Comparison of ENCODE assay signal across 16 cellular contexts in genomic region chr2:60400462-60400861, GRCh38.
"Had no signal": no experiment of that assay in that cellular context is flagged by ENCODE, and none has a peak within 500 bp of the region (broad histone marks: within the 10 kb centered on the region; RNA-seq: fewer than 3 reads in every experiment).

No MANE protein-coding gene starts in this region.

- H3K27ac ChIP-seq: foreskin keratinocyte had no signal

- H3K27me3 ChIP-seq: foreskin keratinocyte had no signal

- H3K4me1 ChIP-seq: foreskin keratinocyte had no signal

- H3K27me3 Mint-ChIP-seq: activated CD4-positive, alpha-beta T cell treated with anti-CD3 and anti-CD28 coated beads, Interleukin-2, amount 10 ng/mL, durations not matched to agents 24 days and 14 days; dendritic cell treated with granulocyte-macrophage colony-stimulating factor and Interleukin-4, amounts not matched to agents 40 ng/mL and 50 ng/mL, for 4 days had no signal

- H3K36me3 Mint-ChIP-seq: activated naive CD8-positive, alpha-beta T cell treated with anti-CD3 and anti-CD28 coated beads, Interleukin-2, amount 10 ng/mL, durations not matched to agents 7 days and 5 days; stimulated activated effector memory CD8-positive, alpha-beta T cell treated with anti-CD3 and anti-CD28 coated beads, Interleukin-12 subunit alpha, Interleukin-12 subunit beta, amount 100 ng/mL, for 72 hours had no signal

- DNase-seq: activated CD4-positive, alpha-beta T cell treated with anti-CD3 and anti-CD28 coated beads, Interleukin-2, amount 10 ng/mL, durations not matched to agents 24 days and 14 days; activated CD4-positive, CD25-positive, alpha-beta regulatory T cell; activated CD8-positive, alpha-beta memory T cell treated with anti-CD3 and anti-CD28 coated beads for 24 hours; activated naive CD8-positive, alpha-beta T cell treated with anti-CD3 and anti-CD28 coated beads, Interleukin-2, amount 10 ng/mL, durations not matched to agents 7 days and 5 days; aorta; effector memory CD4-positive, alpha-beta T cell; foreskin keratinocyte; glutamatergic neuron; kidney glomerular epithelial cell; left ventricle myocardium superior; retina; SW 1271; trophoblast cell had no signal

- H3K9me3 Mint-ChIP-seq: activated CD4-positive, alpha-beta T cell treated with anti-CD3 and anti-CD28 coated beads, Interleukin-2, amount 10 ng/mL, durations not matched to agents 24 days and 14 days; activated naive CD8-positive, alpha-beta T cell treated with anti-CD3 and anti-CD28 coated beads, Interleukin-2, amount 10 ng/mL, durations not matched to agents 7 days and 5 days; activated T-helper 1 cell treated with anti-CD3 and anti-CD28 coated beads, Interleukin-12 subunit alpha, Interleukin-12 subunit beta, Interleukin-2, Interleukin-4 antibody, amounts not matched to agents 30 ng/mL and 10 ng/mL and 1 ng/mL, durations not matched to agents 14 hours and 24 hours and 36 hours; dendritic cell treated with granulocyte-macrophage colony-stimulating factor and Interleukin-4, amounts not matched to agents 40 ng/mL and 50 ng/mL, for 4 days; stimulated activated effector memory CD8-positive, alpha-beta T cell treated with anti-CD3 and anti-CD28 coated beads, Interleukin-12 subunit alpha, Interleukin-12 subunit beta, amount 100 ng/mL, for 72 hours had no signal

- H3K4me1 Mint-ChIP-seq: stimulated activated effector memory CD8-positive, alpha-beta T cell treated with anti-CD3 and anti-CD28 coated beads, Interleukin-12 subunit alpha, Interleukin-12 subunit beta, amount 100 ng/mL, for 72 hours had no signal

- H3K27ac Mint-ChIP-seq: activated CD4-positive, alpha-beta T cell treated with anti-CD3 and anti-CD28 coated beads, Interleukin-2, amount 10 ng/mL, durations not matched to agents 24 days and 14 days; activated naive CD8-positive, alpha-beta T cell treated with anti-CD3 and anti-CD28 coated beads, Interleukin-2, amount 10 ng/mL, durations not matched to agents 7 days and 5 days; activated T-helper 1 cell treated with anti-CD3 and anti-CD28 coated beads, Interleukin-12 subunit alpha, Interleukin-12 subunit beta, Interleukin-2, Interleukin-4 antibody, amounts not matched to agents 30 ng/mL and 10 ng/mL and 1 ng/mL, durations not matched to agents 14 hours and 24 hours and 36 hours; stimulated activated effector memory CD8-positive, alpha-beta T cell treated with anti-CD3 and anti-CD28 coated beads, Interleukin-12 subunit alpha, Interleukin-12 subunit beta, amount 100 ng/mL, for 72 hours had no signal

- ATAC-seq: foreskin keratinocyte; left ventricle myocardium superior; stimulated activated effector memory CD8-positive, alpha-beta T cell treated with anti-CD3 and anti-CD28 coated beads, Interleukin-12 subunit alpha, Interleukin-12 subunit beta, amount 100 ng/mL, for 72 hours had no signal

- H3K4me3 Mint-ChIP-seq: activated CD4-positive, alpha-beta T cell treated with anti-CD3 and anti-CD28 coated beads, Interleukin-2, amount 10 ng/mL, durations not matched to agents 24 days and 14 days; activated naive CD8-positive, alpha-beta T cell treated with anti-CD3 and anti-CD28 coated beads, Interleukin-2, amount 10 ng/mL, durations not matched to agents 7 days and 5 days; activated T-helper 1 cell treated with anti-CD3 and anti-CD28 coated beads, Interleukin-12 subunit alpha, Interleukin-12 subunit beta, Interleukin-2, Interleukin-4 antibody, amounts not matched to agents 30 ng/mL and 10 ng/mL and 1 ng/mL, durations not matched to agents 14 hours and 24 hours and 36 hours; dendritic cell treated with granulocyte-macrophage colony-stimulating factor and Interleukin-4, amounts not matched to agents 40 ng/mL and 50 ng/mL, for 4 days; stimulated activated effector memory CD8-positive, alpha-beta T cell treated with anti-CD3 and anti-CD28 coated beads, Interleukin-12 subunit alpha, Interleukin-12 subunit beta, amount 100 ng/mL, for 72 hours had no signal
